ENCODE assay signal across 8 cellular contexts in genomic region chr18:77065221-77065981, GRCh38.
A peak's percentile ranks its signal among the peaks of the same experiment; 100 is the strongest.
DNase-seq lines count a peak whose midpoint lies in the region; ATAC-seq lines count a peak whose summit lies in the region.

No MANE protein-coding gene starts in this region.

- H3K9ac ChIP-seq in BLaER1: no peak overlapping the region

- peaks cover 91% of the 10 kb centered on the region for H3K36me3 Mint-ChIP-seq in activated CD8-positive, alpha-beta T cell treated with anti-CD3 and anti-CD28 coated beads, Interleukin-2, amount 10 ng/mL, durations not matched to agents 7 days and 5 days (ENCODE audit: low read depth)

- H3K4me3 ChIP-seq in BLaER1 (no peak overlapping the region), MG63 (no peak overlapping the region), skin epidermis (no peak overlapping the region)

- peaks cover 78% of the 10 kb centered on the region for H4K20me1 ChIP-seq in BLaER1

- POLR2A ChIA-PET in activated CD8-positive, alpha-beta T cell treated with anti-CD3 and anti-CD28 coated beads, Interleukin-2, amount 10 ng/mL, durations not matched to agents 7 days and 5 days (lab: Charles Lee): interaction anchor here (0.8 to 9.2 kb wide), 5 partner anchors 10 to 66 kb away, joined by 3 to 103 read pairs (median 42); partner anchors contain the start of gene MBP

- H3K27ac ChIP-seq in BLaER1 (peak overlapping the region; percentile 61), skin epidermis (peak overlapping the region; percentile 2 to 91 (median 81))

- H3K9me3 ChIP-seq in BLaER1 (no peaks in the 10 kb centered on the region), MG63 (peaks cover 8% of the 10 kb centered on the region)

- CTCF ChIA-PET in activated CD8-positive, alpha-beta T cell treated with anti-CD3 and anti-CD28 coated beads, Interleukin-2, amount 10 ng/mL, durations not matched to agents 7 days and 5 days (lab: Charles Lee): interaction anchor here (0.6 to 6.5 kb wide), 8 partner anchors 8 to 146 kb away, joined by 3 to 62 read pairs (median 3); no protein-coding TSS in a partner anchor

- H3K4me3 Mint-ChIP-seq in activated CD8-positive, alpha-beta T cell treated with anti-CD3 and anti-CD28 coated beads, Interleukin-2, amount 10 ng/mL, durations not matched to agents 7 days and 5 days: peak overlapping the region; percentile 15

- H3K27ac Mint-ChIP-seq in activated CD8-positive, alpha-beta T cell treated with anti-CD3 and anti-CD28 coated beads, Interleukin-2, amount 10 ng/mL, durations not matched to agents 7 days and 5 days: peak overlapping the region; percentile 99

- H3K9me3 Mint-ChIP-seq in activated CD8-positive, alpha-beta T cell treated with anti-CD3 and anti-CD28 coated beads, Interleukin-2, amount 10 ng/mL, durations not matched to agents 7 days and 5 days (ENCODE audit: insufficient read depth): no peaks in the 10 kb centered on the region

- H3K4me2 ChIP-seq in BLaER1: peak overlapping the region; percentile 73

- H3K4me1 Mint-ChIP-seq in activated CD8-positive, alpha-beta T cell treated with anti-CD3 and anti-CD28 coated beads, Interleukin-2, amount 10 ng/mL, durations not matched to agents 7 days and 5 days (ENCODE audit: low read depth): peaks cover 99% of the 10 kb centered on the region

- peak; percentile 26 for ATAC-seq in GM21528 (IDR thresholded peaks at IDR 0.05; ENCODE audit: low FRiP score, unreplicated experiment)
- peak; percentile 7 for ATAC-seq in activated CD8-positive, alpha-beta T cell treated with anti-CD3 and anti-CD28 coated beads, Interleukin-2, amount 10 ng/mL, durations not matched to agents 7 days and 5 days

- H3K36me3 ChIP-seq in BLaER1 (peaks cover 79% of the 10 kb centered on the region), MG63 (no peaks in the 10 kb centered on the region)

- H3K27me3 Mint-ChIP-seq in activated CD8-positive, alpha-beta T cell treated with anti-CD3 and anti-CD28 coated beads, Interleukin-2, amount 10 ng/mL, durations not matched to agents 7 days and 5 days (ENCODE audit: low read depth): no peaks in the 10 kb centered on the region

- H3K4me1 ChIP-seq in BLaER1: peaks cover 93% of the 10 kb centered on the region

- DNase-seq in MG63 (peak; percentile 63), fibroblast of the conjunctiva (ENCODE audit: low read depth) (peak; percentile 78), NCI-H526 treated with DMSO at 0.1 percent for 48 hours (lab: John Stamatoyannopoulos, UW) (no peak), NCI-H1092 (lab: John Stamatoyannopoulos, UW) (no peak)
- DNase-seq in activated CD8-positive, alpha-beta T cell treated with anti-CD3 and anti-CD28 coated beads, Interleukin-2, amount 10 ng/mL, durations not matched to agents 7 days and 5 days: no peak

- H3K27me3 ChIP-seq in BLaER1 (no peaks in the 10 kb centered on the region), MG63 (no peaks in the 10 kb centered on the region)

Comparison
In these comparisons a context has a peak if more than half of its experiments do, and no peak if none do; other contexts are left out.
1. DNase-seq: peak in MG63 (single experiment) and fibroblast of the conjunctiva (single experiment); none in activated CD8-positive, alpha-beta T cell treated with anti-CD3 and anti-CD28 coated beads, Interleukin-2, amount 10 ng/mL, durations not matched to agents 7 days and 5 days (single experiment), NCI-H526 treated with DMSO at 0.1 percent for 48 hours (single experiment) and NCI-H1092 (single experiment).